Comparison of ENCODE assay signal across 25 cellular contexts in the genomic region with DNA sequence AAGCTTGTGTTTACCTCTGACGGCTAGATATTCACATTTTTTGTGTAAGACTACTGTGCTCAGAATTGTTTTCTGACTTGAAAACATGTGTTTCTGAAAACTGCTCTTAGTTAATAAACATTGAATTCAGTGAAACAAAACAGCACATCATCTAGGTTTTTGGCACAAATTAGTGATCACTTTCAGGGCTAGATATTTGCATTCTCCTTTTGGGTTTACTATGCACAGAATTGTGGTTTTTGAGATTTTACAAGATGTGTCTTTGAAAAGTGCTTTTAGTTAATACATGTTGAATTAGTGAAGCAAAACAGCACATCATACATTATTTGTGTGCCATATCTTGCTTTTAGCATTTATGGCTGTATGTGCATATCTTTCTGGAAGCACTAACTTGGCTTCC.
"Had no signal": no experiment of that assay in that cellular context is flagged by ENCODE, and none has a peak within 500 bp of the region (broad histone marks: within the 10 kb centered on the region; RNA-seq: fewer than 3 reads in every experiment).

No MANE protein-coding gene starts in this region.

- ATAC-seq: effector memory CD8-positive, alpha-beta T cell; foreskin keratinocyte; gastroesophageal sphincter; heart left ventricle; left lung; left ventricle myocardium superior; lower lobe of right lung; mucosa of descending colon had no signal

- DNase-seq: colonic mucosa; cortex of kidney; effector CD8-positive, alpha-beta T cell; effector memory CD8-positive, alpha-beta T cell; endodermal cell; foreskin keratinocyte; heart left ventricle; hypothalamus; immature natural killer cell; islet precursor cell; kidney; kidney glomerular epithelial cell; left lung; left ventricle myocardium superior; lower lobe of right lung; mesenchymal stem cell; mucosa of descending colon; naive B cell had no signal

- H3K79me2 ChIP-seq: hepatocyte had no signal

- H3K27me3 Mint-ChIP-seq: effector memory CD8-positive, alpha-beta T cell; naive B cell had no signal

- H3K9me3 ChIP-seq: colonic mucosa, esophagus muscularis mucosa, gastroesophageal sphincter, heart left ventricle, left lung, lower lobe of right lung, mucosa of descending colon had no signal

- H3K36me3 ChIP-seq: colonic mucosa, esophagus muscularis mucosa, gastroesophageal sphincter, heart left ventricle, left lung, lower lobe of right lung had no signal

- H2AFZ ChIP-seq: hepatocyte had no signal

- H3K27me3 ChIP-seq: colonic mucosa, esophagus muscularis mucosa, foreskin keratinocyte, hepatocyte, left lung had no signal

- H3K4me2 ChIP-seq: hepatocyte had no signal

- H3K36me3 Mint-ChIP-seq: immature natural killer cell, mesothelial cell of epicardium, naive B cell had no signal

- H3K4me3 ChIP-seq: colonic mucosa, esophagus muscularis mucosa, gastroesophageal sphincter, heart left ventricle, hepatocyte, left lung, lower lobe of right lung, mucosa of descending colon had no signal

- H3K27ac ChIP-seq: colonic mucosa, esophagus muscularis mucosa, foreskin keratinocyte, gastroesophageal sphincter, heart left ventricle, hepatocyte, left lung, lower lobe of right lung had no signal

- H3K9me3 Mint-ChIP-seq: dendritic cell treated with granulocyte-macrophage colony-stimulating factor and Interleukin-4, amounts not matched to agents 40 ng/mL and 50 ng/mL, for 4 days; effector memory CD8-positive, alpha-beta T cell; endodermal cell; immature natural killer cell; mesothelial cell of epicardium; naive B cell had no signal

- H3K4me1 ChIP-seq: colonic mucosa, esophagus muscularis mucosa, foreskin keratinocyte, gastroesophageal sphincter, heart left ventricle, left lung, lower lobe of right lung had no signal

- H3K4me1 Mint-ChIP-seq: endodermal cell, immature natural killer cell, mesothelial cell of epicardium, naive B cell had no signal

- H3K4me3 Mint-ChIP-seq: dendritic cell treated with granulocyte-macrophage colony-stimulating factor and Interleukin-4, amounts not matched to agents 40 ng/mL and 50 ng/mL, for 4 days; effector memory CD8-positive, alpha-beta T cell; endodermal cell; immature natural killer cell; mesothelial cell of epicardium; naive B cell had no signal

- H3K27ac Mint-ChIP-seq: dendritic cell treated with granulocyte-macrophage colony-stimulating factor and Interleukin-4, amounts not matched to agents 40 ng/mL and 50 ng/mL, for 4 days; effector memory CD8-positive, alpha-beta T cell; endodermal cell; immature natural killer cell; mesothelial cell of epicardium; naive B cell had no signal

- FAIRE-seq: endothelial cell of umbilical vein, frontal cortex, kidney had no signal
